In the genomic region with DNA sequence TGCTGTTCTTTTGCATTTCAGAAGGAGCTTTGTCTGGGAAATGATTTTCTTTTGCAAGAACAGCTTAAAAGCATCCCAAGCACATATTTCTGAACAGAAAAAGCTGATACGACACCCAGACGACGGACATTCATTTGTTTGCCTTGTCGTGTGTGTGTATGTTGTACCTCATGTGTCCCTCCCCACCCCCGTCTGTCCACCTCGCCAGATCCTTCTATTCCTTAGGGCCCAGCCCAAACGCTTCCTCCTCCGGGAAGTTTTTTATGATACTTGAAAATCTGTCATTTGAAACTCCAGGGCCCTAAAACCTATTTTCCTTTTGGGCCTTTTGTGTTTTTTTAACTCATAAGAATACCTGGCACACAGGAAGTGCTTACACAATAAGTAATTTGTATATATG, we compare ENCODE assay signal across 14 cellular contexts.
"Had no signal": no experiment of that assay in that cellular context is flagged by ENCODE, and none has a peak within 500 bp of the region (broad histone marks: within the 10 kb centered on the region; RNA-seq: fewer than 3 reads in every experiment).

No MANE protein-coding gene starts in this region.

- H3K27ac Mint-ChIP-seq: activated naive CD8-positive, alpha-beta T cell treated with anti-CD3 and anti-CD28 coated beads, Interleukin-2, amount 50 U/mL, for 24 hours had no signal

- H3K27me3 ChIP-seq: brain microvascular endothelial cell, left lung, neutrophil, pancreas, right lobe of liver, testis had no signal

- H3K9me3 Mint-ChIP-seq: activated naive CD8-positive, alpha-beta T cell treated with anti-CD3 and anti-CD28 coated beads, Interleukin-2, amount 50 U/mL, for 24 hours; naive thymus-derived CD4-positive, alpha-beta T cell had no signal

- H3K36me3 ChIP-seq: brain microvascular endothelial cell, left lung, neutrophil, pancreas, right lobe of liver had no signal

- H3K4me3 Mint-ChIP-seq: activated CD8-positive, alpha-beta memory T cell treated with anti-CD3 and anti-CD28 coated beads, Interleukin-2, amount 10 ng/mL, durations not matched to agents 7 days and 5 days; activated naive CD8-positive, alpha-beta T cell treated with anti-CD3 and anti-CD28 coated beads, Interleukin-2, amount 50 U/mL, for 24 hours; naive thymus-derived CD4-positive, alpha-beta T cell had no signal

- H3K27ac ChIP-seq: brain microvascular endothelial cell, left lung, neutrophil, pancreas, right lobe of liver had no signal

- H3K27me3 Mint-ChIP-seq: activated CD8-positive, alpha-beta memory T cell treated with anti-CD3 and anti-CD28 coated beads, Interleukin-2, amount 10 ng/mL, durations not matched to agents 7 days and 5 days; activated naive CD8-positive, alpha-beta T cell treated with anti-CD3 and anti-CD28 coated beads, Interleukin-2, amount 50 U/mL, for 24 hours; naive thymus-derived CD4-positive, alpha-beta T cell had no signal

- ATAC-seq: activated CD8-positive, alpha-beta memory T cell treated with anti-CD3 and anti-CD28 coated beads, Interleukin-2, amount 10 ng/mL, durations not matched to agents 7 days and 5 days; activated naive CD8-positive, alpha-beta T cell treated with anti-CD3 and anti-CD28 coated beads, Interleukin-2, amount 50 U/mL, for 24 hours; left lung; naive thymus-derived CD4-positive, alpha-beta T cell had no signal

- H3K9me3 ChIP-seq: left lung, neutrophil, pancreas, right lobe of liver, testis had no signal

- DNase-seq: activated CD4-positive, alpha-beta T cell treated with anti-CD3 and anti-CD28 coated beads for 1 hour; activated CD4-positive, alpha-beta T cell treated with anti-CD3 and anti-CD28 coated beads, Interleukin-2, amount 50 U/mL, for 48 hours; activated CD8-positive, alpha-beta memory T cell treated with anti-CD3 and anti-CD28 coated beads, Interleukin-2, amount 10 ng/mL, durations not matched to agents 7 days and 5 days; activated naive CD8-positive, alpha-beta T cell treated with anti-CD3 and anti-CD28 coated beads, Interleukin-2, amount 50 U/mL, for 24 hours; anterior cingulate cortex; brain microvascular endothelial cell; central memory CD4-positive, alpha-beta T cell; left lung; naive thymus-derived CD4-positive, alpha-beta T cell; pancreas; right lobe of liver; stimulated activated CD4-positive, alpha-beta T cell treated with anti-CD3 and anti-CD28 coated beads, Interleukin-4, amount 100 ng/mL, for 1 hour; testis had no signal

- H3K4me3 ChIP-seq: left lung, pancreas, right lobe of liver, testis had no signal
